ENCODE assay signal across 1 cellular context in the genomic region with DNA sequence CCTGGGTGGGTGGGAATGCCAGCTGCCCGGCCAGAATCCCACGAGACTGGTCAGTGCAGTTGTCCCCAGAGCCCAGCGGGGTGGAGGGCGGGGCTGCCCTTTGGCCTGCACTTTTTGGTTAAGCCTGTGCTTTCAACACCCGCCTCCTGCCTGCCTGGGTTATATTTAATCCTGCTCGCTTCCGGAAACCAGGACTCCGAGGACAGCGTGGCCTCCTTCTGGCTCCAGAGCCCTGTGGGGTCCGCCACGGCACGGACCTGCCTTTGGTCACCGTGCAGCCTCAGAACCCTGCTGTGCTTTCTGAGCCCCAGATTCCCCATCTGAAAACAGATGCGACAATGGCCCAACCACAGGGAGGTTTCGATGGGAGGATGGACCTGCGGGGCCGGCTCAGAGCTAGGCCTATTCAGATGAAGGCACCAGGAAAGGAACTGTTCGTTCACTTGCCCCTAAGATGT.
TF ChIP-seq lines count a peak whose summit lies in the region.

No MANE protein-coding gene starts in this region.

TF ChIP-seq in HepG2, 621 proteins besides CTCF, POLR2A, EP300 and RAD21 (continued from another document and continues in another):
- TF ChIP-seq, protein P1, sequence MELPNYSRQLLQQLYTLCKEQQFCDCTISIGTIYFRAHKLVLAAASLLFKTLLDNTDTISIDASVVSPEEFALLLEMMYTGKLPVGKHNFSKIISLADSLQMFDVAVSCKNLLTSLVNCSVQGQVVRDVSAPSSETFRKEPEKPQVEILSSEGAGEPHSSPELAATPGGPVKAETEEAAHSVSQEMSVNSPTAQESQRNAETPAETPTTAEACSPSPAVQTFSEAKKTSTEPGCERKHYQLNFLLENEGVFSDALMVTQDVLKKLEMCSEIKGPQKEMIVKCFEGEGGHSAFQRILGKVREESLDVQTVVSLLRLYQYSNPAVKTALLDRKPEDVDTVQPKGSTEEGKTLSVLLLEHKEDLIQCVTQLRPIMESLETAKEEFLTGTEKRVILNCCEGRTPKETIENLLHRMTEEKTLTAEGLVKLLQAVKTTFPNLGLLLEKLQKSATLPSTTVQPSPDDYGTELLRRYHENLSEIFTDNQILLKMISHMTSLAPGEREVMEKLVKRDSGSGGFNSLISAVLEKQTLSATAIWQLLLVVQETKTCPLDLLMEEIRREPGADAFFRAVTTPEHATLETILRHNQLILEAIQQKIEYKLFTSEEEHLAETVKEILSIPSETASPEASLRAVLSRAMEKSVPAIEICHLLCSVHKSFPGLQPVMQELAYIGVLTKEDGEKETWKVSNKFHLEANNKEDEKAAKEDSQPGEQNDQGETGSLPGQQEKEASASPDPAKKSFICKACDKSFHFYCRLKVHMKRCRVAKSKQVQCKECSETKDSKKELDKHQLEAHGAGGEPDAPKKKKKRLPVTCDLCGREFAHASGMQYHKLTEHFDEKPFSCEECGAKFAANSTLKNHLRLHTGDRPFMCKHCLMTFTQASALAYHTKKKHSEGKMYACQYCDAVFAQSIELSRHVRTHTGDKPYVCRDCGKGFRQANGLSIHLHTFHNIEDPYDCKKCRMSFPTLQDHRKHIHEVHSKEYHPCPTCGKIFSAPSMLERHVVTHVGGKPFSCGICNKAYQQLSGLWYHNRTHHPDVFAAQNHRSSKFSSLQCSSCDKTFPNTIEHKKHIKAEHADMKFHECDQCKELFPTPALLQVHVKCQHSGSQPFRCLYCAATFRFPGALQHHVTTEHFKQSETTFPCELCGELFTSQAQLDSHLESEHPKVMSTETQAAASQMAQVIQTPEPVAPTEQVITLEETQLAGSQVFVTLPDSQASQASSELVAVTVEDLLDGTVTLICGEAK (IDR thresholded peaks at IDR 0.05) = no peak
- TF ChIP-seq, protein P1 (CRISPR knock-in tag; IDR thresholded peaks at IDR 0.05) = peak; percentile 76
- TF ChIP-seq HCFC1 (IDR thresholded peaks at IDR 0.05; ENCODE audit: low read depth, low read length) (no peak), SMC3 (IDR thresholded peaks at IDR 0.05; ENCODE audit: low read length) (no peak), ZNF224 (CRISPR knock-in tag; IDR thresholded peaks at IDR 0.05) (peak; percentile 79; the same call in 1 of the 2 replicates), ZMAT3 (CRISPR knock-in tag; conservative IDR thresholded peaks at IDR 0.05) (no peak), SAFB2 (CRISPR knock-in tag; IDR thresholded peaks at IDR 0.05; ENCODE audit: borderline replicate concordance, low read depth) (no peak), IKZF4 (CRISPR knock-in tag; IDR thresholded peaks at IDR 0.05; ENCODE audit: borderline replicate concordance, low read depth, not compliant biosample characterization) (no peak), ZNF451 (CRISPR knock-in tag; IDR thresholded peaks at IDR 0.05) (no peak), BCL6 (CRISPR knock-in tag; IDR thresholded peaks at IDR 0.05) (peak; percentile 72), EEA1 (CRISPR knock-in tag; IDR thresholded peaks at IDR 0.05; ENCODE audit: borderline replicate concordance) (no peak; the same call in 1 of the 2 replicates), KDM5A (IDR thresholded peaks at IDR 0.05; ENCODE audit: borderline replicate concordance, low read length) (no peak), ZNF543 (CRISPR knock-in tag; IDR thresholded peaks at IDR 0.05) (0 out of 2 replicates have a peak, but pooled peaks have one; percentile 34), KDM5B (CRISPR knock-in tag; IDR thresholded peaks at IDR 0.05; ENCODE audit: borderline replicate concordance) (peak; percentile 91; the same call in 1 of the 2 replicates), PHF21A (CRISPR knock-in tag; IDR thresholded peaks at IDR 0.05) (peak; percentile 87), ZNF83 (CRISPR knock-in tag; IDR thresholded peaks at IDR 0.05; ENCODE audit: borderline replicate concordance) (no peak; the same call in 1 of the 2 replicates), ZBTB21 (CRISPR knock-in tag; IDR thresholded peaks at IDR 0.05) (no peak), CREM (IDR thresholded peaks at IDR 0.05) (peak; percentile 45), CREM (CRISPR knock-in tag; IDR thresholded peaks at IDR 0.05) (no peak), MYNN (CRISPR knock-in tag; IDR thresholded peaks at IDR 0.05; ENCODE audit: low read depth) (no peak), NR2C2 (CRISPR knock-in tag; IDR thresholded peaks at IDR 0.05; ENCODE audit: borderline replicate concordance) (peak; percentile 83), JUNB (CRISPR knock-in tag; IDR thresholded peaks at IDR 0.05; ENCODE audit: borderline replicate concordance) (no peak), ZNF607 (CRISPR knock-in tag; IDR thresholded peaks at IDR 0.05; ENCODE audit: borderline replicate concordance) (no peak), KDM6A (CRISPR knock-in tag; IDR thresholded peaks at IDR 0.05; ENCODE audit: low read depth) (no peak)
- TF ChIP-seq, protein P2, sequence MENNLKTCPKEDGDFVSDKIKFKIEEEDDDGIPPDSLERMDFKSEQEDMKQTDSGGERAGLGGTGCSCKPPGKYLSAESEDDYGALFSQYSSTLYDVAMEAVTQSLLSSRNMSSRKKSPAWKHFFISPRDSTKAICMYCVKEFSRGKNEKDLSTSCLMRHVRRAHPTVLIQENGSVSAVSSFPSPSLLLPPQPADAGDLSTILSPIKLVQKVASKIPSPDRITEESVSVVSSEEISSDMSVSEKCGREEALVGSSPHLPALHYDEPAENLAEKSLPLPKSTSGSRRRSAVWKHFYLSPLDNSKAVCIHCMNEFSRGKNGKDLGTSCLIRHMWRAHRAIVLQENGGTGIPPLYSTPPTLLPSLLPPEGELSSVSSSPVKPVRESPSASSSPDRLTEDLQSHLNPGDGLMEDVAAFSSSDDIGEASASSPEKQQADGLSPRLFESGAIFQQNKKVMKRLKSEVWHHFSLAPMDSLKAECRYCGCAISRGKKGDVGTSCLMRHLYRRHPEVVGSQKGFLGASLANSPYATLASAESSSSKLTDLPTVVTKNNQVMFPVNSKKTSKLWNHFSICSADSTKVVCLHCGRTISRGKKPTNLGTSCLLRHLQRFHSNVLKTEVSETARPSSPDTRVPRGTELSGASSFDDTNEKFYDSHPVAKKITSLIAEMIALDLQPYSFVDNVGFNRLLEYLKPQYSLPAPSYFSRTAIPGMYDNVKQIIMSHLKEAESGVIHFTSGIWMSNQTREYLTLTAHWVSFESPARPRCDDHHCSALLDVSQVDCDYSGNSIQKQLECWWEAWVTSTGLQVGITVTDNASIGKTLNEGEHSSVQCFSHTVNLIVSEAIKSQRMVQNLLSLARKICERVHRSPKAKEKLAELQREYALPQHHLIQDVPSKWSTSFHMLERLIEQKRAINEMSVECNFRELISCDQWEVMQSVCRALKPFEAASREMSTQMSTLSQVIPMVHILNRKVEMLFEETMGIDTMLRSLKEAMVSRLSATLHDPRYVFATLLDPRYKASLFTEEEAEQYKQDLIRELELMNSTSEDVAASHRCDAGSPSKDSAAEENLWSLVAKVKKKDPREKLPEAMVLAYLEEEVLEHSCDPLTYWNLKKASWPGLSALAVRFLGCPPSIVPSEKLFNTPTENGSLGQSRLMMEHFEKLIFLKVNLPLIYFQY (CRISPR knock-in tag; IDR thresholded peaks at IDR 0.05; ENCODE audit: borderline replicate concordance) = peak; percentile 17; the same call in 1 of the 2 replicates
- TF ChIP-seq, protein P3, sequence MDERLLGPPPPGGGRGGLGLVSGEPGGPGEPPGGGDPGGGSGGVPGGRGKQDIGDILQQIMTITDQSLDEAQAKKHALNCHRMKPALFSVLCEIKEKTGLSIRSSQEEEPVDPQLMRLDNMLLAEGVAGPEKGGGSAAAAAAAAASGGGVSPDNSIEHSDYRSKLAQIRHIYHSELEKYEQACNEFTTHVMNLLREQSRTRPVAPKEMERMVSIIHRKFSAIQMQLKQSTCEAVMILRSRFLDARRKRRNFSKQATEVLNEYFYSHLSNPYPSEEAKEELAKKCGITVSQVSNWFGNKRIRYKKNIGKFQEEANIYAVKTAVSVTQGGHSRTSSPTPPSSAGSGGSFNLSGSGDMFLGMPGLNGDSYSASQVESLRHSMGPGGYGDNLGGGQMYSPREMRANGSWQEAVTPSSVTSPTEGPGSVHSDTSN (CRISPR knock-in tag; IDR thresholded peaks at IDR 0.05) = no peak
- TF ChIP-seq, protein P4, sequence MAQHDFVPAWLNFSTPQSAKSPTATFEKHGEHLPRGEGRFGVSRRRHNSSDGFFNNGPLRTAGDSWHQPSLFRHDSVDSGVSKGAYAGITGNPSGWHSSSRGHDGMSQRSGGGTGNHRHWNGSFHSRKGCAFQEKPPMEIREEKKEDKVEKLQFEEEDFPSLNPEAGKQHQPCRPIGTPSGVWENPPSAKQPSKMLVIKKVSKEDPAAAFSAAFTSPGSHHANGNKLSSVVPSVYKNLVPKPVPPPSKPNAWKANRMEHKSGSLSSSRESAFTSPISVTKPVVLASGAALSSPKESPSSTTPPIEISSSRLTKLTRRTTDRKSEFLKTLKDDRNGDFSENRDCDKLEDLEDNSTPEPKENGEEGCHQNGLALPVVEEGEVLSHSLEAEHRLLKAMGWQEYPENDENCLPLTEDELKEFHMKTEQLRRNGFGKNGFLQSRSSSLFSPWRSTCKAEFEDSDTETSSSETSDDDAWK (CRISPR knock-in tag; IDR thresholded peaks at IDR 0.05) = no peak
- TF ChIP-seq, protein P5, sequence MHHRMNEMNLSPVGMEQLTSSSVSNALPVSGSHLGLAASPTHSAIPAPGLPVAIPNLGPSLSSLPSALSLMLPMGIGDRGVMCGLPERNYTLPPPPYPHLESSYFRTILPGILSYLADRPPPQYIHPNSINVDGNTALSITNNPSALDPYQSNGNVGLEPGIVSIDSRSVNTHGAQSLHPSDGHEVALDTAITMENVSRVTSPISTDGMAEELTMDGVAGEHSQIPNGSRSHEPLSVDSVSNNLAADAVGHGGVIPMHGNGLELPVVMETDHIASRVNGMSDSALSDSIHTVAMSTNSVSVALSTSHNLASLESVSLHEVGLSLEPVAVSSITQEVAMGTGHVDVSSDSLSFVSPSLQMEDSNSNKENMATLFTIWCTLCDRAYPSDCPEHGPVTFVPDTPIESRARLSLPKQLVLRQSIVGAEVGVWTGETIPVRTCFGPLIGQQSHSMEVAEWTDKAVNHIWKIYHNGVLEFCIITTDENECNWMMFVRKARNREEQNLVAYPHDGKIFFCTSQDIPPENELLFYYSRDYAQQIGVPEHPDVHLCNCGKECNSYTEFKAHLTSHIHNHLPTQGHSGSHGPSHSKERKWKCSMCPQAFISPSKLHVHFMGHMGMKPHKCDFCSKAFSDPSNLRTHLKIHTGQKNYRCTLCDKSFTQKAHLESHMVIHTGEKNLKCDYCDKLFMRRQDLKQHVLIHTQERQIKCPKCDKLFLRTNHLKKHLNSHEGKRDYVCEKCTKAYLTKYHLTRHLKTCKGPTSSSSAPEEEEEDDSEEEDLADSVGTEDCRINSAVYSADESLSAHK (CRISPR knock-in tag; IDR thresholded peaks at IDR 0.05; ENCODE audit: borderline replicate concordance) = no peak
- TF ChIP-seq, protein P6, sequence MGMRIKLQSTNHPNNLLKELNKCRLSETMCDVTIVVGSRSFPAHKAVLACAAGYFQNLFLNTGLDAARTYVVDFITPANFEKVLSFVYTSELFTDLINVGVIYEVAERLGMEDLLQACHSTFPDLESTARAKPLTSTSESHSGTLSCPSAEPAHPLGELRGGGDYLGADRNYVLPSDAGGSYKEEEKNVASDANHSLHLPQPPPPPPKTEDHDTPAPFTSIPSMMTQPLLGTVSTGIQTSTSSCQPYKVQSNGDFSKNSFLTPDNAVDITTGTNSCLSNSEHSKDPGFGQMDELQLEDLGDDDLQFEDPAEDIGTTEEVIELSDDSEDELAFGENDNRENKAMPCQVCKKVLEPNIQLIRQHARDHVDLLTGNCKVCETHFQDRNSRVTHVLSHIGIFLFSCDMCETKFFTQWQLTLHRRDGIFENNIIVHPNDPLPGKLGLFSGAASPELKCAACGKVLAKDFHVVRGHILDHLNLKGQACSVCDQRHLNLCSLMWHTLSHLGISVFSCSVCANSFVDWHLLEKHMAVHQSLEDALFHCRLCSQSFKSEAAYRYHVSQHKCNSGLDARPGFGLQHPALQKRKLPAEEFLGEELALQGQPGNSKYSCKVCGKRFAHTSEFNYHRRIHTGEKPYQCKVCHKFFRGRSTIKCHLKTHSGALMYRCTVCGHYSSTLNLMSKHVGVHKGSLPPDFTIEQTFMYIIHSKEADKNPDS (CRISPR knock-in tag; IDR thresholded peaks at IDR 0.05) = no peak
- TF ChIP-seq, protein P7, sequence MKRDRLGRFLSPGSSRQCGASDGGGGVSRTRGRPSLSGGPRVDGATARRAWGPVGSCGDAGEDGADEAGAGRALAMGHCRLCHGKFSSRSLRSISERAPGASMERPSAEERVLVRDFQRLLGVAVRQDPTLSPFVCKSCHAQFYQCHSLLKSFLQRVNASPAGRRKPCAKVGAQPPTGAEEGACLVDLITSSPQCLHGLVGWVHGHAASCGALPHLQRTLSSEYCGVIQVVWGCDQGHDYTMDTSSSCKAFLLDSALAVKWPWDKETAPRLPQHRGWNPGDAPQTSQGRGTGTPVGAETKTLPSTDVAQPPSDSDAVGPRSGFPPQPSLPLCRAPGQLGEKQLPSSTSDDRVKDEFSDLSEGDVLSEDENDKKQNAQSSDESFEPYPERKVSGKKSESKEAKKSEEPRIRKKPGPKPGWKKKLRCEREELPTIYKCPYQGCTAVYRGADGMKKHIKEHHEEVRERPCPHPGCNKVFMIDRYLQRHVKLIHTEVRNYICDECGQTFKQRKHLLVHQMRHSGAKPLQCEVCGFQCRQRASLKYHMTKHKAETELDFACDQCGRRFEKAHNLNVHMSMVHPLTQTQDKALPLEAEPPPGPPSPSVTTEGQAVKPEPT (CRISPR knock-in tag; IDR thresholded peaks at IDR 0.05; ENCODE audit: low read depth) = no peak
